10 cellular contexts compared by ENCODE assay signal in the genomic region with DNA sequence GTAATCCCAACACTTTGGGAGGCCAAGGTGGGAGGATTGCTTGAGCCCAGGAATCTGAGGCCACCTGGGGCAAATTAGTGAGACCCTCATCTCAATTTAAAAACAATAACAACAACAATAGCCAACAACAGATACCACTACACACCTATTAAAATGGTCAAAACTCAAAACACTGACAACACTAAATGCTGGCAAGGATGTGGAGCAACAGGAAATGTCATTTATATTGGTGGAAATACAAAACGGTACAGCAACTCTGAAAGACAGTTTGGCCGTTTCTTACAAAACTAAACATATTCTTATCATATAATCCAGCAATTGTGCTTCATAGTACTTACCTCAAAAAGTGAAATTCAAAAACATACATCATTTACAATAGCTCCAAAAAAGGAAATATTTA. TPM values are rescaled to one million over a fixed set of nuclear protein-coding genes. Genes with fewer than 3 reads are reported as not detected.
"Had no signal": no experiment of that assay in that cellular context is flagged by ENCODE, and none has a peak within 500 bp of the region (broad histone marks: within the 10 kb centered on the region; RNA-seq: fewer than 3 reads in every experiment).

No MANE protein-coding gene starts in this region.

- H3K4me1 Mint-ChIP-seq: GM23338 had no signal

- H3K4me3 Mint-ChIP-seq: GM23338, H9, HFFc6 had no signal

- H3K27ac Mint-ChIP-seq: GM23338, H9, HFFc6 had no signal

- FAIRE-seq: H54 had no signal

- DNase-seq: GM23248, GOT3, H7, H9, HCEC 1CT, HFFc6 had no signal

- H3K4me2 ChIP-seq: GM23338 had no signal

- H3K9ac ChIP-seq: GM23248 had no signal

- H3K9me3 ChIP-seq: HAP-1 had no signal

- H3K4me1 ChIP-seq: HAP-1 had no signal

- H2AFZ ChIP-seq: GM23248, GM23338 had no signal

- H3K27ac ChIP-seq: GM23248 had no signal

- H3K36me3 ChIP-seq: HAP-1 had no signal

- H3K4me3 ChIP-seq: GM23248, GM23338, HAP-1 had no signal

- ATAC-seq: GM23338, HCT116 had no signal

- H3K9me3 Mint-ChIP-seq: HFFc6 had no signal

RNA-seq across cellular contexts. Expression of a gene that starts 57.7 kb away (rescaled TPM):
- total RNA-seq: GM23248, HFFc6 had no signal
- polyA plus RNA-seq: GM23248 had no signal
